8 cellular contexts compared by ENCODE assay signal in the genomic region with DNA sequence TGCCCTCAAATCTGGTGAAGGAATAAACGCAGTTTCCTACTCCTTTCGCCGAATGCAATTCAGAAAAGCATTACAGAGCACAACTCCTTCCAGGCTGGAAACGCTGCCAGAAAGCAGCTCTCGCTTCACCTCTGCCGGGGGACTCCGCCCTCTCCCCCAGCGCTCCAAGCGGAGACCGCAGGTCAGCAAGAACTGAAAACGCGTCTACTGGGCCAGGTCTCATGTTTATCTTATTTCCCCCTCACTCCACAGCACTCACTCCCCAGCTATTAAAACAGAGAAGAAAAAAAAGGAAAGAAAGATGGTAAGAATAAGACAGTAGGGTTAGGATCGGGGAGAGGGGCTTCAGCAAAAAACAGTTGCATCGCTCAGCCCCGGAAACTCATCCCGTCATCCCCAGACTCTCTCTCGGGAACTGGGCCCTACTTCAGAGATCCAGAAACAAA. TPM values are rescaled to one million over a fixed set of nuclear protein-coding genes. Genes with fewer than 3 reads are reported as not detected.
A peak's percentile ranks its signal among the peaks of the same experiment; 100 is the strongest.
DNase-seq lines count a peak whose midpoint lies in the region; ATAC-seq lines count a peak whose summit lies in the region.

No MANE protein-coding gene starts in this region.

- DNase-seq in C1 segment of cervical spinal cord (lab: John Stamatoyannopoulos, UW) (peak in 13 of 14 donors; percentile 4 to 76 (median 63)), HS-5 (ENCODE audit: low read depth) (peak; percentile 46), NOMO-1 treated with dmso at 0.1 percent for 144 hours (lab: John Stamatoyannopoulos, UW; ENCODE audit: unreplicated experiment) (peak; percentile 77), mesendoderm (peak; percentile 93)
- peak; percentile 17 for DNase-seq in activated CD8-positive, alpha-beta memory T cell treated with anti-CD3 and anti-CD28 coated beads, Interleukin-2, amount 50 U/mL, for 24 hours (ENCODE audit: extremely low read depth)
- peak; percentile 45 to 50 for DNase-seq in stimulated activated CD8-positive, alpha-beta memory T cell treated with anti-CD3 and anti-CD28 coated beads, Interleukin-15, amount 100 ng/mL, for 48 hours (ENCODE audit: low read depth in 2 of 2)

- H3K18ac ChIP-seq in mesendoderm (ENCODE audit: low read length), result peak overlapping the region; percentile 97

- H3K9ac ChIP-seq in endocrine pancreas (ENCODE audit: control insufficient read depth, insufficient read depth, low read length) (peak overlapping the region; percentile 91), mesendoderm (ENCODE audit: low read length) (peak overlapping the region; percentile 97)

- H2BK5ac ChIP-seq in mesendoderm (ENCODE audit: low read length), result peak overlapping the region; percentile 97

- no peak overlapping the region for H2AK5ac ChIP-seq in mesendoderm (ENCODE audit: low read length)

- no peaks in the 10 kb centered on the region for H3K9me3 ChIP-seq in endocrine pancreas (ENCODE audit: control insufficient read depth, low read length)

- peaks cover 9% of the 10 kb centered on the region for H3K79me2 ChIP-seq in mesendoderm (ENCODE audit: control insufficient read depth, insufficient read depth, low read length)

- peak overlapping the region; percentile 72 for H3K4me2 ChIP-seq in mesendoderm (ENCODE audit: low read length)

- peak overlapping the region; percentile 77 for H4K8ac ChIP-seq in mesendoderm (ENCODE audit: low read depth, low read length)

- peak; percentile 30 for ATAC-seq in GM19463 (IDR thresholded peaks at IDR 0.05; ENCODE audit: unreplicated experiment)

- peak overlapping the region; percentile 35 for H4K5ac ChIP-seq in mesendoderm (ENCODE audit: low read length)

- peak overlapping the region; percentile 99 for H3K27ac ChIP-seq in mesendoderm (ENCODE audit: low read depth, low read length)

- peak overlapping the region; percentile 46 for H3K4ac ChIP-seq in mesendoderm (ENCODE audit: low read depth, low read length)

- H3K27me3 ChIP-seq in endocrine pancreas (ENCODE audit: control insufficient read depth, insufficient read depth, low read length) (no peaks in the 10 kb centered on the region), mesendoderm (ENCODE audit: insufficient read depth, low read length, poor library complexity) (no peaks in the 10 kb centered on the region)

- H3K36me3 ChIP-seq in endocrine pancreas (ENCODE audit: control insufficient read depth, insufficient read depth, low read length) (no peaks in the 10 kb centered on the region), mesendoderm (ENCODE audit: control insufficient read depth, insufficient read depth, low read length) (no peaks in the 10 kb centered on the region)

- H3K4me3 ChIP-seq in endocrine pancreas (ENCODE audit: control insufficient read depth, insufficient read depth, low read length), result peak overlapping the region; percentile 81
- H3K4me3 ChIP-seq in mesendoderm (ENCODE audit: low read length), result peak overlapping the region; percentile 60

- peaks cover 5% of the 10 kb centered on the region for H3K4me1 ChIP-seq in endocrine pancreas (ENCODE audit: control insufficient read depth, insufficient read depth, low read length)
- no peaks in the 10 kb centered on the region for H3K4me1 ChIP-seq in mesendoderm (ENCODE audit: control insufficient read depth, low read depth, low read length)

- peak overlapping the region; percentile 97 for H2BK15ac ChIP-seq in mesendoderm (replicated peaks; ENCODE audit: low read depth)

- H3K23ac ChIP-seq in mesendoderm (ENCODE audit: low read length), result peak overlapping the region; percentile 59

- peak overlapping the region; percentile 86 for H3K56ac ChIP-seq in mesendoderm (ENCODE audit: low read length)

- WGBS in mesendoderm (ENCODE audit: extremely low coverage, insufficient coverage, low lambda C conversion rate), result no CpG with 5 or more reads among the region's 17 CpGs

- peaks cover 2% of the 10 kb centered on the region for H3K79me1 ChIP-seq in mesendoderm (ENCODE audit: low read length)

- H2BK120ac ChIP-seq in mesendoderm (ENCODE audit: low read depth, low read length), result peak overlapping the region; percentile 17

RNA-seq across cellular contexts. Expression of gene RCOR3, which starts 0.8 kb away (rescaled TPM):
- 18.2 TPM for polyA plus RNA-seq in mesendoderm (2013, experiment 1 of 2)
- polyA plus RNA-seq in mesendoderm (2013, experiment 2 of 2), result 17.7 TPM

Comparison
In these comparisons a context has a peak if more than half of its experiments do, and no peak if none do; other contexts are left out.
1. Peak in every context shown above with its lines: DNase-seq, ATAC-seq, H3K4me3 ChIP-seq and H3K27ac ChIP-seq.
2. DNase-seq: peak in every context shown above with its lines; median percentile 93 in mesendoderm; 77 in NOMO-1 treated with dmso at 0.1 percent for 144 hours; 63 in C1 segment of cervical spinal cord; 48 in stimulated activated CD8-positive, alpha-beta memory T cell treated with anti-CD3 and anti-CD28 coated beads, Interleukin-15, amount 100 ng/mL, for 48 hours; 46 in HS-5; 17 in activated CD8-positive, alpha-beta memory T cell treated with anti-CD3 and anti-CD28 coated beads, Interleukin-2, amount 50 U/mL, for 24 hours.